ENCODE assay signal across 1 cellular context in the genomic region with DNA sequence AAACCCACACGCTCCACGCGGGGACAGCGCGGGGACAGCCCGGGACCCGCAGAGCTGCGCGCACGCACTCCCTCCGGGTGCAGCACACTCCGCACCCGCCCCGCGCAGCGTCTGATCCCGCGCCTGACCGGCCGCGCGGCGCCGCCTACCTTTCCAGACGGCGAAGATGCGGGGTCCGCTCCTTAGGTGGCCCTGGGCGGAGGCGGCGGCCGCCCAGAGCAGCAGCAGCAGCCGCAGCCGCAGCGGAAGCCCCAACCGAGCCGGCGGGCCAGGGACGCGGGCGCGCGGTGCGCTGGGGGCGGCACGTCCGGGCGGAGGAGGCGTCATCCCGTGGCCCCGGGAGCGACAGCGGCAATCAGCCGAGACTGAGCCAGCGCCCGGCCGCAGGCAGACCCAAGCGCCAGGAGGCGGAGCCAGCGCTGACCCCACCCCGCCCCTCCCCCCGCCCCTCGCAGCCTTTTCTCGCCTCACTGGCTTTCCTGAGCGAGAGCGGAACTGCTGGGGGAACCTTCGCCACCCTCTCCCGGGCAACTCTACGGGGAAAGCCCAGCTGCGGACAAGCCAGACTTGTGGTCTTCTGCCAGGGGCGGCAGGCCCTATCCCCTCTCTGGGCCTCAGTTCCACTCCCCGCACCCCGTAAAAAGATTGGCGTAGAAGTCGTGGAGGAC.
TF ChIP-seq lines count a peak whose summit lies in the region.

A gene with protein sequence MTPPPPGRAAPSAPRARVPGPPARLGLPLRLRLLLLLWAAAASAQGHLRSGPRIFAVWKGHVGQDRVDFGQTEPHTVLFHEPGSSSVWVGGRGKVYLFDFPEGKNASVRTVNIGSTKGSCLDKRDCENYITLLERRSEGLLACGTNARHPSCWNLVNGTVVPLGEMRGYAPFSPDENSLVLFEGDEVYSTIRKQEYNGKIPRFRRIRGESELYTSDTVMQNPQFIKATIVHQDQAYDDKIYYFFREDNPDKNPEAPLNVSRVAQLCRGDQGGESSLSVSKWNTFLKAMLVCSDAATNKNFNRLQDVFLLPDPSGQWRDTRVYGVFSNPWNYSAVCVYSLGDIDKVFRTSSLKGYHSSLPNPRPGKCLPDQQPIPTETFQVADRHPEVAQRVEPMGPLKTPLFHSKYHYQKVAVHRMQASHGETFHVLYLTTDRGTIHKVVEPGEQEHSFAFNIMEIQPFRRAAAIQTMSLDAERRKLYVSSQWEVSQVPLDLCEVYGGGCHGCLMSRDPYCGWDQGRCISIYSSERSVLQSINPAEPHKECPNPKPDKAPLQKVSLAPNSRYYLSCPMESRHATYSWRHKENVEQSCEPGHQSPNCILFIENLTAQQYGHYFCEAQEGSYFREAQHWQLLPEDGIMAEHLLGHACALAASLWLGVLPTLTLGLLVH (minus strand): TSS at position 367 of the 668 bp plus-strand sequence. CDS start 40 bp downstream, at position 327.

TF ChIP-seq in SK-N-SH treated with all-trans-retinoic acid at 6 μM for 48 hours, 23 proteins besides CTCF, POLR2A, EP300 and RAD21 (continued from another document):
- TF ChIP-seq, protein P1, sequence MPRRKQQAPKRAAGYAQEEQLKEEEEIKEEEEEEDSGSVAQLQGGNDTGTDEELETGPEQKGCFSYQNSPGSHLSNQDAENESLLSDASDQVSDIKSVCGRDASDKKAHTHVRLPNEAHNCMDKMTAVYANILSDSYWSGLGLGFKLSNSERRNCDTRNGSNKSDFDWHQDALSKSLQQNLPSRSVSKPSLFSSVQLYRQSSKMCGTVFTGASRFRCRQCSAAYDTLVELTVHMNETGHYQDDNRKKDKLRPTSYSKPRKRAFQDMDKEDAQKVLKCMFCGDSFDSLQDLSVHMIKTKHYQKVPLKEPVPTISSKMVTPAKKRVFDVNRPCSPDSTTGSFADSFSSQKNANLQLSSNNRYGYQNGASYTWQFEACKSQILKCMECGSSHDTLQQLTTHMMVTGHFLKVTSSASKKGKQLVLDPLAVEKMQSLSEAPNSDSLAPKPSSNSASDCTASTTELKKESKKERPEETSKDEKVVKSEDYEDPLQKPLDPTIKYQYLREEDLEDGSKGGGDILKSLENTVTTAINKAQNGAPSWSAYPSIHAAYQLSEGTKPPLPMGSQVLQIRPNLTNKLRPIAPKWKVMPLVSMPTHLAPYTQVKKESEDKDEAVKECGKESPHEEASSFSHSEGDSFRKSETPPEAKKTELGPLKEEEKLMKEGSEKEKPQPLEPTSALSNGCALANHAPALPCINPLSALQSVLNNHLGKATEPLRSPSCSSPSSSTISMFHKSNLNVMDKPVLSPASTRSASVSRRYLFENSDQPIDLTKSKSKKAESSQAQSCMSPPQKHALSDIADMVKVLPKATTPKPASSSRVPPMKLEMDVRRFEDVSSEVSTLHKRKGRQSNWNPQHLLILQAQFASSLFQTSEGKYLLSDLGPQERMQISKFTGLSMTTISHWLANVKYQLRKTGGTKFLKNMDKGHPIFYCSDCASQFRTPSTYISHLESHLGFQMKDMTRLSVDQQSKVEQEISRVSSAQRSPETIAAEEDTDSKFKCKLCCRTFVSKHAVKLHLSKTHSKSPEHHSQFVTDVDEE (CRISPR knock-in tag; IDR thresholded peaks at IDR 0.05) = no peak
- TF ChIP-seq SNAI2 (CRISPR knock-in tag; IDR thresholded peaks at IDR 0.05) = no peak
- TF ChIP-seq RARB (CRISPR knock-in tag; IDR thresholded peaks at IDR 0.05) = no peak
- TF ChIP-seq, protein P2, sequence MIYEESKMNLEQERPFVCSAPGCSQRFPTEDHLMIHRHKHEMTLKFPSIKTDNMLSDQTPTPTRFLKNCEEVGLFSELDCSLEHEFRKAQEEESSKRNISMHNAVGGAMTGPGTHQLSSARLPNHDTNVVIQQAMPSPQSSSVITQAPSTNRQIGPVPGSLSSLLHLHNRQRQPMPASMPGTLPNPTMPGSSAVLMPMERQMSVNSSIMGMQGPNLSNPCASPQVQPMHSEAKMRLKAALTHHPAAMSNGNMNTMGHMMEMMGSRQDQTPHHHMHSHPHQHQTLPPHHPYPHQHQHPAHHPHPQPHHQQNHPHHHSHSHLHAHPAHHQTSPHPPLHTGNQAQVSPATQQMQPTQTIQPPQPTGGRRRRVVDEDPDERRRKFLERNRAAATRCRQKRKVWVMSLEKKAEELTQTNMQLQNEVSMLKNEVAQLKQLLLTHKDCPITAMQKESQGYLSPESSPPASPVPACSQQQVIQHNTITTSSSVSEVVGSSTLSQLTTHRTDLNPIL (CRISPR knock-in tag; IDR thresholded peaks at IDR 0.05; ENCODE audit: low read depth) = no peak
- no peak for TF ChIP-seq ESRRG (CRISPR knock-in tag; IDR thresholded peaks at IDR 0.05)
- TF ChIP-seq ZC3H10 (CRISPR knock-in tag; IDR thresholded peaks at IDR 0.05) = no peak
- TF ChIP-seq GLIS3 (CRISPR knock-in tag; IDR thresholded peaks at IDR 0.05) = no peak
